1 cellular context compared by ENCODE assay signal in genomic region chr15:94777037-94777436, GRCh38.
TF ChIP-seq lines count a peak whose summit lies in the region.

No MANE protein-coding gene starts in this region.

TF ChIP-seq in GM23338, 12 proteins besides CTCF, POLR2A, EP300 and RAD21 (continued from another document):
- TF ChIP-seq ZNF331 (CRISPR knock-in tag; IDR thresholded peaks at IDR 0.05; ENCODE audit: low read depth) (no peak), NANOG (IDR thresholded peaks at IDR 0.05; ENCODE audit: borderline replicate concordance) (no peak), CREB1 (CRISPR knock-in tag; IDR thresholded peaks at IDR 0.05; ENCODE audit: low read depth) (no peak), EZH2phosphoT487 (IDR thresholded peaks at IDR 0.05; ENCODE audit: unreplicated experiment) (no peak), POLR2AphosphoS5 (IDR thresholded peaks at IDR 0.05; ENCODE audit: low read depth) (no peak), STAT1 (IDR thresholded peaks at IDR 0.05; ENCODE audit: unreplicated experiment) (no peak), ZNF114 (CRISPR knock-in tag; IDR thresholded peaks at IDR 0.05) (no peak)
